Comparison of ENCODE assay signal across 18 cellular contexts in the genomic region with DNA sequence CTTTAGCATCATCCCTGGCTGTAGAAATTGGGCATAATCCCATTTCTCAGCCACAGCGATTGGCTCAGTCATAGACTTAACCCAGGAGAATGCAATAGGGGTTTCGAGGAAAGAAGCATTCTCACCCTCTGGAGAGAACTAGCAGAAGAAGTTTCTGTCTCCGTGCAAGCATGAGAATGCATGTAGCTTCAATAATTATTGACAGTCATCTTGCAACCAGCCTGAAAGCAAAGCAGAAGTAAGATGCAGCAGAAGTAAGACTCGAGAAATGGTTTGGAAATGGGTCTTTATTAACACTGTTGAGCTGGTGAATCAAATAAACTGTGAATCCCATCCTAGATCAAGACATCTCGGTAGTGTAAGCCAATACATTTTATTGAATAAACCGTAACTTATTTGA.
DNase-seq lines count a peak whose midpoint lies in the region; ATAC-seq, FAIRE-seq and TF ChIP-seq lines count a peak whose summit lies in the region.
"Had no signal": no experiment of that assay in that cellular context is flagged by ENCODE, and none has a peak within 500 bp of the region (broad histone marks: within the 10 kb centered on the region; RNA-seq: fewer than 3 reads in every experiment).

No MANE protein-coding gene starts in this region.

- H2AK5ac ChIP-seq in H1 (ENCODE audit: low read depth, low read length) = no peak overlapping the region

- H3K9me3 ChIP-seq in OCI-LY3 (ENCODE audit: insufficient read depth, low read length) (no peaks in the 10 kb centered on the region), H1 (ENCODE audit: insufficient read depth in 2 of 2, low read depth in 1 of 2, low read length in 1 of 2) (peaks cover 3 to 7% of the 10 kb centered on the region in 2 experiments; a peak in 3 of 4 replicates)

- TF ChIP-seq EP300 in H1 (IDR thresholded peaks at IDR 0.05; ENCODE audit: borderline replicate concordance in 1 of 2, low read depth in 2 of 2, low read length in 2 of 2) = no peak

- H2BK12ac ChIP-seq in H1 (ENCODE audit: low read depth, low read length) = no peak overlapping the region

- H4K91ac ChIP-seq in H1 (replicated peaks; ENCODE audit: insufficient read length, low read length) = no peak overlapping the region

- no peak for TF ChIP-seq POLR2A in H1 (IDR thresholded peaks at IDR 0.05; ENCODE audit: control extremely low read depth in 1 of 2, low read depth in 2 of 2, low read length in 2 of 2)

- H3K23ac ChIP-seq in H1 (ENCODE audit: insufficient read length) = no peak overlapping the region

- DNase-seq in NOMO-1 treated with DMSO at 0.1 percent for 48 hours (lab: John Stamatoyannopoulos, UW; ENCODE audit: unreplicated experiment) (peak; percentile 8), NOMO-1 treated with dmso at 0.1 percent for 144 hours (lab: John Stamatoyannopoulos, UW; ENCODE audit: unreplicated experiment) (no peak), H1 (ENCODE audit: low read depth in 1 of 2, low spot score in 2 of 2) (no peak), NCI-H2029 (lab: John Stamatoyannopoulos, UW) (no peak), KG1 (lab: John Stamatoyannopoulos, UW) (no peak)
- DNase-seq in activated naive CD4-positive, alpha-beta T cell treated with Interleukin-2 at 50 U/mL for 16 hours = no peak
- DNase-seq: 8988T; Calu3; CD8-positive, alpha-beta T cell; DMS79 treated with DMSO at 0.1 percent for 48 hours; GF-D8; GOT3; H9 had no signal

- no peak overlapping the region for H4K5ac ChIP-seq in H1 (ENCODE audit: insufficient read length, low read depth, low read length)

- no peak for FAIRE-seq in H1 (lab: Jason Lieb, UNC)
- FAIRE-seq: GM12878, HepG2 had no signal

- no peak for ATAC-seq in GM21717 (IDR thresholded peaks at IDR 0.05; ENCODE audit: unreplicated experiment)
- ATAC-seq: CD8-positive, alpha-beta T cell; GM12878; HepG2 had no signal

- H2BK5ac ChIP-seq in H1 (ENCODE audit: low read depth, low read length) = no peak overlapping the region

- no peaks in the 10 kb centered on the region for H4K20me1 ChIP-seq in OCI-LY3 (ENCODE audit: insufficient read depth, low read length)
- no peaks in the 10 kb centered on the region for H4K20me1 ChIP-seq in H1 (replicated peaks in 1 of 2; ENCODE audit: control insufficient read depth in 1 of 2, insufficient read depth in 2 of 2, low read length in 2 of 2)
- H4K20me1 ChIP-seq: BLaER1 treated with 17β-estradiol and CSF1 and Interleukin-3, amounts not matched to agents 10 nM and 100 nM had no signal

- H3K36me3 ChIP-seq in OCI-LY3 (replicated peaks; ENCODE audit: low read depth, low read length) = no peaks in the 10 kb centered on the region
- no peaks in the 10 kb centered on the region for H3K36me3 ChIP-seq in H1 (ENCODE audit: control insufficient read depth in 2 of 4, insufficient read depth in 4 of 4, low read length in 3 of 4)
- H3K36me3 ChIP-seq: BLaER1 treated with 17β-estradiol and CSF1 and Interleukin-3, amounts not matched to agents 10 nM and 100 nM had no signal

- no peak overlapping the region for H2BK120ac ChIP-seq in H1 (replicated peaks; ENCODE audit: low read depth, low read length)

- no peak overlapping the region for H2BK20ac ChIP-seq in H1 (ENCODE audit: low read length)

- no peak overlapping the region for H4K8ac ChIP-seq in H1 (ENCODE audit: extremely low read depth, insufficient read depth, low read length)

- H3K4me1 ChIP-seq in OCI-LY3 (ENCODE audit: low read length) = peaks cover 12% of the 10 kb centered on the region
- H3K4me1 ChIP-seq in H1 (replicated peaks in 1 of 4; ENCODE audit: control insufficient read depth in 3 of 4, insufficient read depth in 4 of 4, low read length in 3 of 4) = no peaks in the 10 kb centered on the region
- H3K4me1 ChIP-seq: BLaER1 treated with 17β-estradiol and CSF1 and Interleukin-3, amounts not matched to agents 10 nM and 100 nM had no signal

- H3K56ac ChIP-seq in H1 (replicated peaks; ENCODE audit: insufficient read length, low read depth, low read length) = no peak overlapping the region

- H3K27ac ChIP-seq in OCI-LY3 (ENCODE audit: low read length) (peak overlapping the region; percentile 34), H1 (ENCODE audit: low read depth, low read length) (no peak overlapping the region)
- H3K27ac ChIP-seq: BLaER1 treated with 17β-estradiol and CSF1 and Interleukin-3, amounts not matched to agents 10 nM and 100 nM had no signal

- peak overlapping the region; percentile 69 for H3K4me3 ChIP-seq in OCI-LY3 (ENCODE audit: low read length)
- H3K4me3 ChIP-seq in H1 (ENCODE audit: extremely low read depth in 1 of 4, insufficient read depth in 2 of 4, low read depth in 3 of 4, low read length in 4 of 4) = no peak overlapping the region
- H3K4me3 ChIP-seq: BLaER1 treated with 17β-estradiol and CSF1 and Interleukin-3, amounts not matched to agents 10 nM and 100 nM; GM12878 had no signal

- no peak overlapping the region for H3K14ac ChIP-seq in H1 (ENCODE audit: insufficient read length)

- H3K9ac ChIP-seq in OCI-LY3 (ENCODE audit: low read length) (no peak overlapping the region), H1 (replicated peaks in 1 of 4; ENCODE audit: extremely low read depth in 1 of 4, low read depth in 3 of 4, low read length in 3 of 4) (no peak overlapping the region)
- H3K9ac ChIP-seq: BLaER1 treated with 17β-estradiol and CSF1 and Interleukin-3, amounts not matched to agents 10 nM and 100 nM had no signal

- 95% methylated on average over 6 of the region's 6 CpGs; no CpG with 5 or more reads in 1 of the 2 experiments for WGBS in H1 (ENCODE audit: extremely low coverage in 1 of 2, insufficient coverage in 1 of 2, insufficient read length in 1 of 2, insufficient replicate concordance in 2 of 2, low coverage in 1 of 2, low lambda C conversion rate in 2 of 2, missing lambda C conversion rate in 1 of 2), 2 experiments

- no peaks in the 10 kb centered on the region for H3K79me1 ChIP-seq in H1 (ENCODE audit: low read depth, low read length)

- H2BK15ac ChIP-seq in H1 (ENCODE audit: low read length) = no peak overlapping the region

- H2AFZ ChIP-seq in OCI-LY3 (ENCODE audit: low read depth, low read length) = no peak overlapping the region
- 0 out of 2 replicates have a peak overlapping the region, but pooled peaks have one; percentile 74 for H2AFZ ChIP-seq in H1 (ENCODE audit: low read length)

- CTCF ChIA-PET in H1 (lab: Charles Lee; ENCODE audit: partially characterized antibody) = no interaction called here

- POLR2A ChIA-PET in H1 (lab: Charles Lee; ENCODE audit: partially characterized antibody) = no interaction called here

- TF ChIP-seq RAD21 in H1 (IDR thresholded peaks at IDR 0.05 in 1 of 2, conservative IDR thresholded peaks at IDR 0.05 in 1 of 2; ENCODE audit: low read depth in 2 of 2, low read length in 2 of 2) = no peak

- TF ChIP-seq CTCF in OCI-LY3 (IDR thresholded peaks at IDR 0.05; ENCODE audit: low read depth, low read length) (no peak), H1 (IDR thresholded peaks at IDR 0.05; ENCODE audit: control extremely low read depth in 1 of 3, insufficient read depth in 1 of 3, low read depth in 1 of 3, low read length in 3 of 3) (no peak)

- H3K27me3 ChIP-seq in OCI-LY3 (ENCODE audit: low read depth, low read length) (no peaks in the 10 kb centered on the region), H1 (replicated peaks in 1 of 4; ENCODE audit: control insufficient read depth in 3 of 4, extremely low read depth in 1 of 4, insufficient read depth in 3 of 4, low read length in 3 of 4) (no peaks in the 10 kb centered on the region)
- H3K27me3 ChIP-seq: BLaER1 treated with 17β-estradiol and CSF1 and Interleukin-3, amounts not matched to agents 10 nM and 100 nM had no signal

- no peaks in the 10 kb centered on the region for H3K79me2 ChIP-seq in OCI-LY3 (ENCODE audit: low read length)
- no peaks in the 10 kb centered on the region for H3K79me2 ChIP-seq in H1 (ENCODE audit: control insufficient read depth in 1 of 2, insufficient read depth in 2 of 2, low read length in 2 of 2)

- no peak overlapping the region for H3K4ac ChIP-seq in H1 (replicated peaks; ENCODE audit: insufficient read length, low read depth, low read length)

- H3K23me2 ChIP-seq in H1 (ENCODE audit: low read depth, low read length) = no peaks in the 10 kb centered on the region

- H3K4me2 ChIP-seq in OCI-LY3 (ENCODE audit: low read length) (peak overlapping the region; percentile 84), H1 (ENCODE audit: insufficient read depth in 1 of 2, low read depth in 2 of 2, low read length in 2 of 2) (no peak overlapping the region)
- H3K4me2 ChIP-seq: BLaER1 treated with 17β-estradiol and CSF1 and Interleukin-3, amounts not matched to agents 10 nM and 100 nM had no signal

- no peak overlapping the region for H3K18ac ChIP-seq in H1 (ENCODE audit: extremely low read depth, low read length)

TF ChIP-seq in H1, 55 proteins besides CTCF, POLR2A, EP300 and RAD21:
- TF ChIP-seq POLR2AphosphoS5 (IDR thresholded peaks at IDR 0.05; ENCODE audit: low read depth, low read length) (no peak), ASH2L (IDR thresholded peaks at IDR 0.05; ENCODE audit: low read length) (no peak), JUND (IDR thresholded peaks at IDR 0.05; ENCODE audit: low read length) (no peak), TAF1 (IDR thresholded peaks at IDR 0.05; ENCODE audit: low read depth, low read length) (no peak), GABPA (IDR thresholded peaks at IDR 0.05; ENCODE audit: borderline replicate concordance, insufficient read depth, low read length) (no peak), CHD2 (IDR thresholded peaks at IDR 0.05; ENCODE audit: low read length) (no peak), CBX8 (IDR thresholded peaks at IDR 0.05; ENCODE audit: borderline replicate concordance, low read depth, low read length) (no peak), YY1 (IDR thresholded peaks at IDR 0.05; ENCODE audit: low read depth, low read length) (no peak), TAF7 (optimal IDR thresholded peaks at IDR 0.05; ENCODE audit: borderline replicate concordance, low read depth, low read length) (no peak)
- TF ChIP-seq, protein P1, sequence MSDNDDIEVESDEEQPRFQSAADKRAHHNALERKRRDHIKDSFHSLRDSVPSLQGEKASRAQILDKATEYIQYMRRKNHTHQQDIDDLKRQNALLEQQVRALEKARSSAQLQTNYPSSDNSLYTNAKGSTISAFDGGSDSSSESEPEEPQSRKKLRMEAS (IDR thresholded peaks at IDR 0.05) = no peak
